1 cellular context compared by ENCODE assay signal in genomic region chr17:82899941-82900340, GRCh38.
TF ChIP-seq lines count a peak whose summit lies in the region.

No MANE protein-coding gene starts in this region.

TF ChIP-seq in GM23338, 12 proteins besides CTCF, POLR2A, EP300 and RAD21 (continued from another document):
- TF ChIP-seq ZNF462 (CRISPR knock-in tag; IDR thresholded peaks at IDR 0.05): no peak
- no peak for TF ChIP-seq EZH2 (IDR thresholded peaks at IDR 0.05; ENCODE audit: low read depth, unreplicated experiment)
- TF ChIP-seq, protein P1, sequence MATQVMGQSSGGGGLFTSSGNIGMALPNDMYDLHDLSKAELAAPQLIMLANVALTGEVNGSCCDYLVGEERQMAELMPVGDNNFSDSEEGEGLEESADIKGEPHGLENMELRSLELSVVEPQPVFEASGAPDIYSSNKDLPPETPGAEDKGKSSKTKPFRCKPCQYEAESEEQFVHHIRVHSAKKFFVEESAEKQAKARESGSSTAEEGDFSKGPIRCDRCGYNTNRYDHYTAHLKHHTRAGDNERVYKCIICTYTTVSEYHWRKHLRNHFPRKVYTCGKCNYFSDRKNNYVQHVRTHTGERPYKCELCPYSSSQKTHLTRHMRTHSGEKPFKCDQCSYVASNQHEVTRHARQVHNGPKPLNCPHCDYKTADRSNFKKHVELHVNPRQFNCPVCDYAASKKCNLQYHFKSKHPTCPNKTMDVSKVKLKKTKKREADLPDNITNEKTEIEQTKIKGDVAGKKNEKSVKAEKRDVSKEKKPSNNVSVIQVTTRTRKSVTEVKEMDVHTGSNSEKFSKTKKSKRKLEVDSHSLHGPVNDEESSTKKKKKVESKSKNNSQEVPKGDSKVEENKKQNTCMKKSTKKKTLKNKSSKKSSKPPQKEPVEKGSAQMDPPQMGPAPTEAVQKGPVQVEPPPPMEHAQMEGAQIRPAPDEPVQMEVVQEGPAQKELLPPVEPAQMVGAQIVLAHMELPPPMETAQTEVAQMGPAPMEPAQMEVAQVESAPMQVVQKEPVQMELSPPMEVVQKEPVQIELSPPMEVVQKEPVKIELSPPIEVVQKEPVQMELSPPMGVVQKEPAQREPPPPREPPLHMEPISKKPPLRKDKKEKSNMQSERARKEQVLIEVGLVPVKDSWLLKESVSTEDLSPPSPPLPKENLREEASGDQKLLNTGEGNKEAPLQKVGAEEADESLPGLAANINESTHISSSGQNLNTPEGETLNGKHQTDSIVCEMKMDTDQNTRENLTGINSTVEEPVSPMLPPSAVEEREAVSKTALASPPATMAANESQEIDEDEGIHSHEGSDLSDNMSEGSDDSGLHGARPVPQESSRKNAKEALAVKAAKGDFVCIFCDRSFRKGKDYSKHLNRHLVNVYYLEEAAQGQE (IDR thresholded peaks at IDR 0.05; ENCODE audit: unreplicated experiment): no peak
- TF ChIP-seq ZNF114 (CRISPR knock-in tag; IDR thresholded peaks at IDR 0.05): no peak
TF ChIP-seq in GM23338: peak in this region for 0.
